ENCODE assay signal across 14 cellular contexts in genomic region chr17:46043606-46044005, GRCh38. TPM values are rescaled to one million over a fixed set of nuclear protein-coding genes. Genes with fewer than 3 reads are reported as not detected.
DNase-seq lines count a peak whose midpoint lies in the region; ATAC-seq and TF ChIP-seq lines count a peak whose summit lies in the region.
"Had no signal": no experiment of that assay in that cellular context is flagged by ENCODE, and none has a peak within 500 bp of the region (broad histone marks: within the 10 kb centered on the region; RNA-seq: fewer than 3 reads in every experiment).

No MANE protein-coding gene starts in this region.

- intact Hi-C loops in upper lobe of right lung (cut with DNase I): loop anchor here (10.0 kb wide), 1 partner anchor 151 kb away; the partner anchor contains the start of gene KANSL1

- H3K27ac Mint-ChIP-seq in activated naive CD4-positive, alpha-beta T cell treated with anti-CD3 and anti-CD28 coated beads, Interleukin-2, amount 50 U/mL, for 24 hours: peak overlapping the region; percentile 79
- H3K27ac Mint-ChIP-seq in chondrocyte (ENCODE audit: unreplicated experiment): peak overlapping the region; percentile 8
- H3K27ac Mint-ChIP-seq in naive thymus-derived CD8-positive, alpha-beta T cell: peak overlapping the region in 8 of 10 donors; percentile 10 to 75 (median 44)
- H3K27ac Mint-ChIP-seq: activated CD8-positive, alpha-beta memory T cell treated with anti-CD3 and anti-CD28 coated beads, Interleukin-2, amount 10 ng/mL, durations not matched to agents 7 days and 5 days had no signal

- H3K4me1 Mint-ChIP-seq in activated naive CD4-positive, alpha-beta T cell treated with anti-CD3 and anti-CD28 coated beads, Interleukin-2, amount 50 U/mL, for 24 hours: peaks cover 23% of the 10 kb centered on the region
- peaks cover 12% of the 10 kb centered on the region for H3K4me1 Mint-ChIP-seq in chondrocyte (ENCODE audit: low read depth)
- peaks cover 10 to 27% (median 13%) of the 10 kb centered on the region in 4 donors for H3K4me1 Mint-ChIP-seq in naive thymus-derived CD8-positive, alpha-beta T cell

- H3K36me3 ChIP-seq in upper lobe of right lung (peaks cover 72% of the 10 kb centered on the region), right atrium auricular region (peaks cover 32% of the 10 kb centered on the region)

- H3K9me3 ChIP-seq in upper lobe of right lung: no peaks in the 10 kb centered on the region
- no peaks in the 10 kb centered on the region for H3K9me3 ChIP-seq in right atrium auricular region

- H3K4me1 ChIP-seq in upper lobe of right lung: peaks cover 20% of the 10 kb centered on the region
- peaks cover 0 to 42% of the 10 kb centered on the region in 2 donors for H3K4me1 ChIP-seq in right atrium auricular region

- H3K9me3 Mint-ChIP-seq in activated naive CD4-positive, alpha-beta T cell treated with anti-CD3 and anti-CD28 coated beads, Interleukin-2, amount 50 U/mL, for 24 hours: no peaks in the 10 kb centered on the region
- H3K9me3 Mint-ChIP-seq in chondrocyte (ENCODE audit: low read depth): no peaks in the 10 kb centered on the region
- H3K9me3 Mint-ChIP-seq in naive thymus-derived CD8-positive, alpha-beta T cell: no peaks in the 10 kb centered on the region
- H3K9me3 Mint-ChIP-seq: IgD-negative memory B cell had no signal

- H3K27me3 ChIP-seq in upper lobe of right lung (no peaks in the 10 kb centered on the region), right atrium auricular region (no peaks in the 10 kb centered on the region)

- no peak overlapping the region for H3K4me3 ChIP-seq in upper lobe of right lung
- no peak overlapping the region for H3K4me3 ChIP-seq in right atrium auricular region

- H3K27me3 Mint-ChIP-seq in activated naive CD4-positive, alpha-beta T cell treated with anti-CD3 and anti-CD28 coated beads, Interleukin-2, amount 50 U/mL, for 24 hours: no peaks in the 10 kb centered on the region
- H3K27me3 Mint-ChIP-seq in chondrocyte (ENCODE audit: low read depth): no peaks in the 10 kb centered on the region
- H3K27me3 Mint-ChIP-seq in naive thymus-derived CD8-positive, alpha-beta T cell: no peaks in the 10 kb centered on the region
- H3K27me3 Mint-ChIP-seq: activated CD8-positive, alpha-beta memory T cell treated with anti-CD3 and anti-CD28 coated beads, Interleukin-2, amount 10 ng/mL, durations not matched to agents 7 days and 5 days; IgD-negative memory B cell had no signal

- peaks cover 14% of the 10 kb centered on the region for H3K36me3 Mint-ChIP-seq in activated naive CD4-positive, alpha-beta T cell treated with anti-CD3 and anti-CD28 coated beads, Interleukin-2, amount 50 U/mL, for 24 hours
- H3K36me3 Mint-ChIP-seq in chondrocyte (ENCODE audit: low read depth): peaks cover 29% of the 10 kb centered on the region
- H3K36me3 Mint-ChIP-seq in naive thymus-derived CD8-positive, alpha-beta T cell: peaks cover 0 to 91% (median 6%) of the 10 kb centered on the region in 3 donors

- TF ChIP-seq CTCF in chondrocyte (IDR thresholded peaks at IDR 0.05) (no peak), upper lobe of right lung (IDR thresholded peaks at IDR 0.05) (no peak), right atrium auricular region (IDR thresholded peaks at IDR 0.05) (no peak)

- H3K27ac ChIP-seq in upper lobe of right lung: peak overlapping the region; percentile 75
- peak overlapping the region in 1 of 2 donors; percentile 40 for H3K27ac ChIP-seq in right atrium auricular region

- ATAC-seq in naive thymus-derived CD8-positive, alpha-beta T cell: no peak
- ATAC-seq in upper lobe of right lung (peak; percentile 71), GM21390 (IDR thresholded peaks at IDR 0.05; ENCODE audit: unreplicated experiment) (no peak)
- ATAC-seq: activated CD8-positive, alpha-beta memory T cell treated with anti-CD3 and anti-CD28 coated beads, Interleukin-2, amount 10 ng/mL, durations not matched to agents 7 days and 5 days had no signal

- DNase-seq in activated naive CD4-positive, alpha-beta T cell treated with anti-CD3 and anti-CD28 coated beads, Interleukin-2, amount 50 U/mL, for 16 hours: no peak
- DNase-seq in chondrocyte (ENCODE audit: low spot score): no peak
- no peak for DNase-seq in naive thymus-derived CD8-positive, alpha-beta T cell
- DNase-seq in upper lobe of right lung: no peak
- DNase-seq in NCI-H748 (lab: John Stamatoyannopoulos, UW; ENCODE audit: unreplicated experiment): no peak
- no peak for DNase-seq in right atrium auricular region (ENCODE audit: low spot score)

- no peak overlapping the region for H3K4me3 Mint-ChIP-seq in activated naive CD4-positive, alpha-beta T cell treated with anti-CD3 and anti-CD28 coated beads, Interleukin-2, amount 50 U/mL, for 24 hours
- no peak overlapping the region for H3K4me3 Mint-ChIP-seq in chondrocyte (ENCODE audit: unreplicated experiment)
- H3K4me3 Mint-ChIP-seq in naive thymus-derived CD8-positive, alpha-beta T cell: no peak overlapping the region
- H3K4me3 Mint-ChIP-seq: activated CD8-positive, alpha-beta memory T cell treated with anti-CD3 and anti-CD28 coated beads, Interleukin-2, amount 10 ng/mL, durations not matched to agents 7 days and 5 days; IgD-negative memory B cell had no signal

- POLR2A ChIA-PET in naive thymus-derived CD8-positive, alpha-beta T cell (lab: Charles Lee): interaction anchor here (1.1 to 2.3 kb wide), 3 partner anchors 15 to 169 kb away, joined by 3 to 10 read pairs (median 3); partner anchors contain the start of gene KANSL1

RNA-seq across cellular contexts. Expression of gene STH, which starts 44.6 kb away (rescaled TPM):
- total RNA-seq in chondrocyte: not detected in 3 replicates
- not detected for total RNA-seq in naive thymus-derived CD8-positive, alpha-beta T cell
- not detected for polyA plus RNA-seq in naive thymus-derived CD8-positive, alpha-beta T cell
- not detected for total RNA-seq in upper lobe of right lung
- not detected for total RNA-seq in right atrium auricular region
- total RNA-seq: activated CD8-positive, alpha-beta memory T cell treated with anti-CD3 and anti-CD28 coated beads, Interleukin-2, amount 10 ng/mL, durations not matched to agents 7 days and 5 days; dermis microvascular lymphatic vessel endothelial cell; fibroblast of villous mesenchyme; ureter had no signal
- polyA plus RNA-seq: IgD-negative memory B cell, small intestine had no signal

Comparison
In these comparisons a context has a peak if more than half of its experiments do, and no peak if none do; other contexts are left out.
1. H3K27ac Mint-ChIP-seq: peak in every context shown above with its lines; median percentile 79 in activated naive CD4-positive, alpha-beta T cell treated with anti-CD3 and anti-CD28 coated beads, Interleukin-2, amount 50 U/mL, for 24 hours; 44 in naive thymus-derived CD8-positive, alpha-beta T cell; 8 in chondrocyte.